8 cellular contexts compared by ENCODE assay signal in genomic region chr21:37266515-37267221, GRCh38. TPM values are rescaled to one million over a fixed set of nuclear protein-coding genes. Genes with fewer than 3 reads are reported as not detected.
DNase-seq lines count a peak whose midpoint lies in the region; ATAC-seq, FAIRE-seq and TF ChIP-seq lines count a peak whose summit lies in the region.

No MANE protein-coding gene starts in this region.

- H3K27me3 ChIP-seq in CD4-positive, alpha-beta T cell (ENCODE audit: control insufficient read depth, insufficient read depth, low read length): no peaks in the 10 kb centered on the region
- H3K27me3 ChIP-seq in HepG2 (ENCODE audit: control insufficient read depth in 1 of 2, insufficient read depth in 2 of 2, low read length in 2 of 2) (no peaks in the 10 kb centered on the region), testis (no peaks in the 10 kb centered on the region)

- H3K36me3 ChIP-seq in HepG2 (replicated peaks in 1 of 2; ENCODE audit: control insufficient read depth in 1 of 2, insufficient read depth in 2 of 2, low read length in 2 of 2) (no peaks in the 10 kb centered on the region; a peak in 1 of 5 replicates), testis (ENCODE audit: low read depth, missing control alignments) (no peaks in the 10 kb centered on the region)

- POLR2A ChIA-PET in CD4-positive, alpha-beta T cell (lab: Charles Lee): interaction anchor here (0.5 to 3.8 kb wide), 18 partner anchors 10 to 1917 kb away, joined by 3 to 82 read pairs (median 7); partner anchors contain the start of genes DYRK1A, PSMG1 and SETD4
- POLR2A ChIA-PET in HepG2 (lab: Yijun Ruan, JAX): interaction anchor here (0.6 to 2.5 kb wide), 20 partner anchors 8 to 298 kb away, joined by 3 to 44 read pairs (median 6); partner anchors contain the start of gene DYRK1A

- H3K4me1 ChIP-seq in HepG2 (ENCODE audit: insufficient read depth, low read length) (peaks cover 41% of the 10 kb centered on the region), testis (peaks cover 12% of the 10 kb centered on the region)

- CTCF ChIA-PET in CD4-positive, alpha-beta T cell (lab: Charles Lee): interaction anchor here (1.2 to 1.7 kb wide), 2 partner anchors 8 to 20 kb away, joined by 3 to 7 read pairs; no protein-coding TSS in a partner anchor
- CTCF ChIA-PET in HepG2 (lab: Yijun Ruan, JAX; ENCODE audit: low intra/inter-chr PET ratio, low total read pairs): no interaction called here

- FAIRE-seq in HepG2 (lab: Jason Lieb, UNC) (no peak), H54 (lab: Jason Lieb, UNC) (no peak)

- peaks cover 61% of the 10 kb centered on the region for H3K4me1 Mint-ChIP-seq in CD4-positive, alpha-beta T cell (ENCODE audit: low read depth)

- BruUV-seq in HepG2 (replicated peaks; lab: Mats Ljungman, UMichigan): TSS peak; percentile 58

- no peaks in the 10 kb centered on the region for H3K27me3 Mint-ChIP-seq in CD4-positive, alpha-beta T cell

- no peak for TF ChIP-seq RAD21 in HepG2 (CRISPR knock-in tag; IDR thresholded peaks at IDR 0.05)

- H4K20me1 ChIP-seq in HepG2 (ENCODE audit: insufficient read depth, low read length): no peaks in the 10 kb centered on the region

- H3K4me3 ChIP-seq in cardiac fibroblast (replicated peaks in 1 of 2; ENCODE audit: low read depth in 2 of 2, low read length in 2 of 2) (peak overlapping the region; percentile 65 to 86), HepG2 (replicated peaks in 1 of 3; ENCODE audit: insufficient read depth in 1 of 3, low read depth in 2 of 3, low read length in 3 of 3) (peak overlapping the region; percentile 69 to 90 (median 88)), testis (peak overlapping the region; percentile 88 to 89)

- peak overlapping the region; percentile 79 for H3K4me2 ChIP-seq in HepG2 (ENCODE audit: low read depth, low read length)

- H3K9me3 ChIP-seq in CD4-positive, alpha-beta T cell (ENCODE audit: control insufficient read depth, low read length): no peaks in the 10 kb centered on the region
- H3K9me3 ChIP-seq in HepG2 (ENCODE audit: low read length) (no peaks in the 10 kb centered on the region), testis (no peaks in the 10 kb centered on the region)

- peak; percentile 35 for ATAC-seq in CD4-positive, alpha-beta T cell (ENCODE audit: poor library complexity)
- ATAC-seq in GM18861 (IDR thresholded peaks at IDR 0.05; ENCODE audit: unreplicated experiment) (peak; percentile 1), HG03066 (IDR thresholded peaks at IDR 0.05; ENCODE audit: low read depth, unreplicated experiment) (peak; percentile 11), HepG2 (peak; percentile 40)

- H3K27ac Mint-ChIP-seq in CD4-positive, alpha-beta T cell: peak overlapping the region; percentile 97

- H3K9ac ChIP-seq in HepG2 (ENCODE audit: insufficient read depth, low read depth, low read length): peak overlapping the region; percentile 79

- H2AFZ ChIP-seq in HepG2 (ENCODE audit: low read length): no peak overlapping the region

- peak in 1 of 10 experiments; percentile 70 for DNase-seq in CD4-positive, alpha-beta T cell
- DNase-seq in NCI-H748 treated with DMSO at 0.1 percent for 48 hours (lab: John Stamatoyannopoulos, UW) (peak; percentile 61), cardiac fibroblast (ENCODE audit: low read depth in 2 of 2) (peak; percentile 40 to 42), HepG2 (ENCODE audit: low spot score) (peak; percentile 27), testis (no peak), H54 (ENCODE audit: insufficient read length, low spot score) (no peak)

- TF ChIP-seq EP300 in HepG2 (IDR thresholded peaks at IDR 0.05; ENCODE audit: low read depth in 2 of 2, low read length in 2 of 2) (no peak), HepG2 (CRISPR knock-in tag; IDR thresholded peaks at IDR 0.05; ENCODE audit: borderline replicate concordance) (no peak)

- TF ChIP-seq POLR2A in HepG2 (IDR thresholded peaks at IDR 0.05; ENCODE audit: insufficient read depth in 1 of 2, low read depth in 2 of 2, low read length in 2 of 2) (no peak), testis (IDR thresholded peaks at IDR 0.05) (no peak), H54 (IDR thresholded peaks at IDR 0.05; ENCODE audit: low read depth, low read length) (no peak)

- peaks cover 44% of the 10 kb centered on the region for H3K79me2 ChIP-seq in HepG2 (ENCODE audit: insufficient read depth, low read length)

- H3K9me3 Mint-ChIP-seq in CD4-positive, alpha-beta T cell: no peaks in the 10 kb centered on the region

- H3K36me3 Mint-ChIP-seq in CD4-positive, alpha-beta T cell (ENCODE audit: low read depth): peaks cover 6% of the 10 kb centered on the region

- no peak for TF ChIP-seq CTCF in CD4-positive, alpha-beta T cell (IDR thresholded peaks at IDR 0.05)
- TF ChIP-seq CTCF in cardiac fibroblast (IDR thresholded peaks at IDR 0.05; ENCODE audit: low read depth, low read length): no peak
- no peak for TF ChIP-seq CTCF in HepG2 (CRISPR knock-in tag; IDR thresholded peaks at IDR 0.05)
- no peak for TF ChIP-seq CTCF in testis (IDR thresholded peaks at IDR 0.05)

- peak overlapping the region; percentile 96 for H3K27ac ChIP-seq in CD4-positive, alpha-beta T cell (ENCODE audit: low read depth, low read length)
- H3K27ac ChIP-seq in HepG2 (ENCODE audit: extremely low read length, insufficient read depth, low read length) (peak overlapping the region; percentile 97), testis (peak overlapping the region; percentile 95)

- in situ Hi-C loops in HepG2 (cut with HindIII; ENCODE audit: extremely low pct_ligation_motif_present, low pct_unique_long_range_greater_than_20kb): loop anchor here (5.0 kb wide), 1 partner anchor 101 kb away; the partner anchor contains the start of gene DYRK1A

- intact Hi-C loops in CD4-positive, alpha-beta T cell (cut with DNase I, micrococcal nuclease): loop anchor here (1.0 to 10.0 kb wide), 8 partner anchors 8 to 302 kb away; partner anchors contain the start of genes DYRK1A (in 2 of the 2) and HLCS (in 1 of the 2)
- intact Hi-C loops in HepG2 (cut with micrococcal nuclease; ENCODE audit: unreplicated experiment): loop anchor here (1.0 kb wide), 2 partner anchors 8 to 99 kb away; no protein-coding TSS in a partner anchor
- intact Hi-C loops in testis (cut with DNase I; ENCODE audit: low total_unique reads): loop anchor here (2.0 kb wide), 1 partner anchor 100 kb away; the partner anchor contains the start of gene DYRK1A

- WGBS in HepG2 (ENCODE audit: low lambda C conversion rate): under 1% methylated on average over 18 of the region's 39 CpGs
- WGBS in testis, 2 donors: 2 to 8% methylated on average over 13 to 38 of the region's 39 CpGs

- H3K4me3 Mint-ChIP-seq in CD4-positive, alpha-beta T cell: peak overlapping the region; percentile 93

TF ChIP-seq in HepG2, 621 proteins besides CTCF, POLR2A, EP300 and RAD21 (continues in another document):
- TF ChIP-seq ZNF280D (CRISPR knock-in tag; IDR thresholded peaks at IDR 0.05): no peak

RNA-seq across cellular contexts. Expression of gene VPS26C, which starts 0.5 kb away (rescaled TPM):
- 10 to 100 TPM; 31.8 to 36.0 TPM for total RNA-seq in CD4-positive, alpha-beta T cell
- total RNA-seq in HepG2 (2016; rRNA removed; fragmentation: Illumina TruSeq; extraction: Trizol): 39.7 and 54.6 TPM in 2 replicates
- total RNA-seq in HepG2 (2016; cell fraction: cytosol; rRNA removed; fragmentation: Illumina TruSeq; extraction: Trizol; ENCODE audit: low read depth): 13.7 and 15.5 TPM in 2 replicates
- 42.0 and 53.2 TPM in 2 replicates for total RNA-seq in HepG2 (2016; cell fraction: insoluble cytoplasmic fraction; rRNA removed; fragmentation: Illumina TruSeq; extraction: Trizol)
- total RNA-seq in HepG2 (2016; cell fraction: membrane; rRNA removed; fragmentation: Illumina TruSeq; extraction: Trizol): 29.4 and 31.5 TPM in 2 replicates
- total RNA-seq in HepG2 (2016; cell fraction: nucleus; rRNA removed; fragmentation: Illumina TruSeq; extraction: Trizol): 24.9 and 25.4 TPM in 2 replicates
- polyA plus RNA-seq in HepG2 (2011; rRNA removed): 30.3 and 33.0 TPM in 2 replicates
- 29.6 and 33.2 TPM in 2 replicates for polyA plus RNA-seq in HepG2 (2011; cell fraction: cytosol; rRNA removed)
- polyA plus RNA-seq in HepG2 (2011; cell fraction: nucleus; rRNA removed): 22.0 and 27.5 TPM in 2 replicates
- polyA plus RNA-seq in HepG2 (2012): 26.9 and 29.8 TPM in 2 replicates
- 13.6 and 14.5 TPM in 2 replicates for polyA plus RNA-seq in HepG2 (2016; cell fraction: cytosol; fragmentation: Illumina TruSeq; extraction: Trizol; ENCODE audit: low read depth)
- 50.1 and 51.4 TPM in 2 replicates for polyA plus RNA-seq in HepG2 (2016; cell fraction: insoluble cytoplasmic fraction; fragmentation: Illumina TruSeq; extraction: Trizol; ENCODE audit: low read depth)
- polyA plus RNA-seq in HepG2 (2016; cell fraction: membrane; fragmentation: Illumina TruSeq; extraction: Trizol; ENCODE audit: low read depth): 23.9 and 24.7 TPM in 2 replicates
- 25.4 and 29.7 TPM in 2 replicates for polyA plus RNA-seq in HepG2 (2016; cell fraction: nucleus; fragmentation: Illumina TruSeq; extraction: Trizol; ENCODE audit: insufficient read depth, low read depth)
- 23.9 and 31.1 TPM in 2 replicates for polyA minus RNA-seq in HepG2 (2011; rRNA and poly(A)+ RNA removed; ENCODE audit: low replicate concordance)
- polyA minus RNA-seq in HepG2 (2011; cell fraction: cytosol; rRNA and poly(A)+ RNA removed): 21.5 and 24.4 TPM in 2 replicates
- polyA minus RNA-seq in HepG2 (2011; cell fraction: nucleus; rRNA and poly(A)+ RNA removed): 38.5 and 44.3 TPM in 2 replicates
- total RNA-seq in testis: 10 to 100 TPM; 46.5 to 48.1 TPM
- polyA plus RNA-seq in testis (ENCODE audit: insufficient read depth, low read depth, low replicate concordance): 25.3 TPM

Comparison
In these comparisons a context has a peak if more than half of its experiments do, and no peak if none do; other contexts are left out.
1. DNase-seq: peak in NCI-H748 treated with DMSO at 0.1 percent for 48 hours (single experiment), cardiac fibroblast (2 of 2) and HepG2 (single experiment); none in testis (single experiment) and H54 (single experiment).
2. Peak in every context shown above with its lines, with median percentiles within 50 percentile points of each other: ATAC-seq, H3K27ac ChIP-seq and H3K4me3 ChIP-seq.